Comparison of ENCODE assay signal across 10 cellular contexts in genomic region chr15:55799287-55800212, GRCh38. TPM values are rescaled to one million over a fixed set of nuclear protein-coding genes. Genes with fewer than 3 reads are reported as not detected.
DNase-seq lines count a peak whose midpoint lies in the region; ATAC-seq and TF ChIP-seq lines count a peak whose summit lies in the region.
"Had no signal": no experiment of that assay in that cellular context is flagged by ENCODE, and none has a peak within 500 bp of the region (broad histone marks: within the 10 kb centered on the region; RNA-seq: fewer than 3 reads in every experiment).

No MANE protein-coding gene starts in this region.

- H3K36me3 ChIP-seq in GM23248 (ENCODE audit: low read depth), result no peaks in the 10 kb centered on the region
- H3K36me3 ChIP-seq in colonic mucosa, result no peaks in the 10 kb centered on the region
- no peaks in the 10 kb centered on the region for H3K36me3 ChIP-seq in neural cell (ENCODE audit: insufficient read depth, low read length)
- H3K36me3 ChIP-seq: BLaER1 treated with 17β-estradiol and CSF1 and Interleukin-3, amounts not matched to agents 10 nM and 100 nM had no signal

- H3F3A ChIP-seq in GM23248 (ENCODE audit: insufficient read depth), result no peaks in the 10 kb centered on the region
- no peaks in the 10 kb centered on the region for H3F3A ChIP-seq in neural cell (ENCODE audit: insufficient read depth, low read length, poor library complexity, severe bottlenecking)

- H3K4me3 ChIP-seq in GM23248 (no peak overlapping the region), colonic mucosa (no peak overlapping the region), neural cell (ENCODE audit: low read length) (no peak overlapping the region)
- H3K4me3 ChIP-seq: BLaER1 treated with 17β-estradiol and CSF1 and Interleukin-3, amounts not matched to agents 10 nM and 100 nM had no signal

- H3K9me3 ChIP-seq in GM23248 (ENCODE audit: low read depth) (no peaks in the 10 kb centered on the region), colonic mucosa (no peaks in the 10 kb centered on the region), neural cell (ENCODE audit: low read length) (no peaks in the 10 kb centered on the region)

- in situ Hi-C loops in GM23248 (cut with MboI), result no loop called here

- H3K27ac ChIP-seq in GM23248, result no peak overlapping the region
- no peak overlapping the region for H3K27ac ChIP-seq in colonic mucosa
- no peak overlapping the region for H3K27ac ChIP-seq in neural cell (ENCODE audit: low read length)
- H3K27ac ChIP-seq: BLaER1 treated with 17β-estradiol and CSF1 and Interleukin-3, amounts not matched to agents 10 nM and 100 nM had no signal

- H3K9ac ChIP-seq in GM23248, result no peak overlapping the region
- no peak overlapping the region for H3K9ac ChIP-seq in colonic mucosa (ENCODE audit: low read depth in 2 of 2, low read length in 2 of 2)
- no peak overlapping the region for H3K9ac ChIP-seq in neural cell (ENCODE audit: low read length)
- H3K9ac ChIP-seq: BLaER1 treated with 17β-estradiol and CSF1 and Interleukin-3, amounts not matched to agents 10 nM and 100 nM had no signal

- ATAC-seq in GM18907 (IDR thresholded peaks at IDR 0.05; ENCODE audit: unreplicated experiment), result no peak

- no peaks in the 10 kb centered on the region for H3K79me2 ChIP-seq in GM23248 (ENCODE audit: insufficient read depth)
- no peaks in the 10 kb centered on the region for H3K79me2 ChIP-seq in neural cell (replicated peaks; ENCODE audit: insufficient read depth, low read length)

- H3K4me1 ChIP-seq in GM23248 (ENCODE audit: insufficient read depth) (no peaks in the 10 kb centered on the region), colonic mucosa (no peaks in the 10 kb centered on the region)
- H3K4me1 ChIP-seq: BLaER1 treated with 17β-estradiol and CSF1 and Interleukin-3, amounts not matched to agents 10 nM and 100 nM had no signal

- TF ChIP-seq EP300 in neural cell (conservative IDR thresholded peaks at IDR 0.05; ENCODE audit: poor library complexity, severe bottlenecking), result no peak

- intact Hi-C loops in colonic mucosa (cut with DNase I), result no loop called here

- H3K9me2 ChIP-seq in GM23248 (ENCODE audit: insufficient read depth) (no peaks in the 10 kb centered on the region), neural cell (ENCODE audit: insufficient read depth, low read length) (no peaks in the 10 kb centered on the region)

- TF ChIP-seq CTCF in colonic mucosa (IDR thresholded peaks at IDR 0.05), result no peak
- peak; percentile 61 for TF ChIP-seq CTCF in neural cell (IDR thresholded peaks at IDR 0.05; ENCODE audit: poor library complexity, severe bottlenecking)

- DNase-seq in NCI-H1417 (lab: John Stamatoyannopoulos, UW) (peak; percentile 51 to 80 (median 63)), NCI-H1417 treated with DMSO at 0.1 percent for 48 hours (lab: John Stamatoyannopoulos, UW) (no peak), GM23248 (peak; percentile 66), NCI-H524 (lab: John Stamatoyannopoulos, UW) (peak; percentile 55 to 71), colonic mucosa (peak; percentile 36)
- DNase-seq in activated effector memory CD4-positive, alpha-beta T cell treated with Interleukin-2 at 50 U/mL for 16 hours, result no peak

- peak; percentile 60 for TF ChIP-seq RAD21 in neural cell (conservative IDR thresholded peaks at IDR 0.05)

- H2AFZ ChIP-seq in GM23248, result peak overlapping the region; percentile 94
- H2AFZ ChIP-seq in neural cell (ENCODE audit: low read depth, low read length), result no peak overlapping the region

- H3K4me2 ChIP-seq in GM23248 (ENCODE audit: unreplicated experiment) (no peak overlapping the region), neural cell (ENCODE audit: low read length) (no peak overlapping the region)
- H3K4me2 ChIP-seq: BLaER1 treated with 17β-estradiol and CSF1 and Interleukin-3, amounts not matched to agents 10 nM and 100 nM had no signal

- 49 to 55% methylated on average over 10 of the region's 10 CpGs for WGBS in GM23248 (ENCODE audit: low coverage in 1 of 2, low lambda C conversion rate in 2 of 2, missing lambda C conversion rate in 2 of 2), 2 experiments

- H4K20me1 ChIP-seq in GM23248 (ENCODE audit: insufficient read depth) (no peaks in the 10 kb centered on the region), neural cell (ENCODE audit: insufficient read depth) (no peaks in the 10 kb centered on the region)
- H4K20me1 ChIP-seq: BLaER1 treated with 17β-estradiol and CSF1 and Interleukin-3, amounts not matched to agents 10 nM and 100 nM had no signal

- H3K27me3 ChIP-seq in GM23248 (replicated peaks; ENCODE audit: insufficient read depth), result 0 out of 2 replicates have a peak, but pooled peaks cover 8% of the 10 kb centered on the region
- H3K27me3 ChIP-seq in colonic mucosa, result no peaks in the 10 kb centered on the region
- no peaks in the 10 kb centered on the region for H3K27me3 ChIP-seq in neural cell (ENCODE audit: insufficient read depth, low read depth, low read length)
- H3K27me3 ChIP-seq: BLaER1 treated with 17β-estradiol and CSF1 and Interleukin-3, amounts not matched to agents 10 nM and 100 nM had no signal

TF ChIP-seq in neural cell, 6 proteins besides CTCF, POLR2A, EP300 and RAD21:
- TF ChIP-seq EZH2 (IDR thresholded peaks at IDR 0.05; ENCODE audit: borderline replicate concordance, insufficient read depth, low read length, poor library complexity, severe bottlenecking), result no peak
- peak; percentile 57 for TF ChIP-seq SMC3 (conservative IDR thresholded peaks at IDR 0.05; ENCODE audit: poor library complexity)

RNA-seq across cellular contexts. Expression of gene PRTG, which starts 56.6 kb away (rescaled TPM):
- under 0.01 TPM in 1 of 2 replicates, not detected in the other for total RNA-seq in GM23248 (2014; rRNA removed; shearing (Covaris generic))
- polyA plus RNA-seq in GM23248 (2016; fragmentation: Nextera tagmentation; extraction: Ambion mirVana) (not detected in 2 replicates), neural cell (2.6 and 3.8 TPM in 2 replicates)
- 1 to 10 TPM in 1 of 2 donors, under 1 TPM in 1; 0.32 to 1.2 TPM for total RNA-seq in colonic mucosa
- 11.9 and 16.7 TPM in 2 replicates for polyA minus RNA-seq in neural cell
- total RNA-seq: activated naive CD4-positive, alpha-beta T cell treated with anti-CD3 and anti-CD28 coated beads, Interleukin-2, amount 50 U/mL, for 72 hours had no signal

Comparison
In these comparisons a context has a peak if more than half of its experiments do, and no peak if none do; other contexts are left out.
1. DNase-seq: peak in NCI-H1417 (3 of 3), GM23248 (single experiment), NCI-H524 (2 of 2) and colonic mucosa (single experiment); none in NCI-H1417 treated with DMSO at 0.1 percent for 48 hours (single experiment) and activated effector memory CD4-positive, alpha-beta T cell treated with Interleukin-2 at 50 U/mL for 16 hours (single experiment).